In genomic region chr1:245380790-245381535, GRCh38 we compare ENCODE assay signal across 13 cellular contexts.
DNase-seq lines count a peak whose midpoint lies in the region; ATAC-seq and TF ChIP-seq lines count a peak whose summit lies in the region.
"Had no signal": no experiment of that assay in that cellular context is flagged by ENCODE, and none has a peak within 500 bp of the region (broad histone marks: within the 10 kb centered on the region; RNA-seq: fewer than 3 reads in every experiment).

No MANE protein-coding gene starts in this region.

- TF ChIP-seq CTCF in heart left ventricle (IDR thresholded peaks at IDR 0.05), result peak; percentile 11 to 56 (median 40)
- peak; percentile 65 for TF ChIP-seq CTCF in PC-3 (conservative IDR thresholded peaks at IDR 0.05; ENCODE audit: low read depth, low read length)
- peak; percentile 38 for TF ChIP-seq CTCF in fibroblast of villous mesenchyme (IDR thresholded peaks at IDR 0.05; ENCODE audit: insufficient read depth, low read depth, low read length)
- peak; percentile 66 for TF ChIP-seq CTCF in type B pancreatic cell (conservative IDR thresholded peaks at IDR 0.05)

- no peak overlapping the region for H3K4me3 Mint-ChIP-seq in type B pancreatic cell
- H3K4me3 Mint-ChIP-seq: activated naive CD4-positive, alpha-beta T cell treated with anti-CD3 and anti-CD28 coated beads, Interleukin-2, amount 50 U/mL, for 24 hours; CD4-positive, CD25-positive, alpha-beta regulatory T cell; naive thymus-derived CD8-positive, alpha-beta T cell had no signal

- TF ChIP-seq POLR2A in heart left ventricle (IDR thresholded peaks at IDR 0.05), result no peak

- no peak overlapping the region for H3K4me3 ChIP-seq in heart left ventricle
- H3K4me3 ChIP-seq in PC-3 (ENCODE audit: low read length), result no peak overlapping the region
- no peak overlapping the region for H3K4me3 ChIP-seq in fibroblast of villous mesenchyme (ENCODE audit: low read depth, low read length)

- H3K36me3 ChIP-seq in heart left ventricle (no peaks in the 10 kb centered on the region), PC-3 (ENCODE audit: low read depth, low read length) (no peaks in the 10 kb centered on the region)

- peaks cover 21% of the 10 kb centered on the region for H3K27me3 Mint-ChIP-seq in type B pancreatic cell
- H3K27me3 Mint-ChIP-seq: CD4-positive, CD25-positive, alpha-beta regulatory T cell had no signal

- H3K9me3 Mint-ChIP-seq in type B pancreatic cell, result no peaks in the 10 kb centered on the region
- H3K9me3 Mint-ChIP-seq: activated naive CD4-positive, alpha-beta T cell treated with anti-CD3 and anti-CD28 coated beads, Interleukin-2, amount 50 U/mL, for 24 hours; naive thymus-derived CD8-positive, alpha-beta T cell had no signal

- no peaks in the 10 kb centered on the region for H4K20me1 ChIP-seq in PC-3 (ENCODE audit: low read length)

- CTCF ChIA-PET in PC-3 (lab: Charles Lee), result interaction anchor here (0.7 to 1.0 kb wide), 5 partner anchors 58 to 228 kb away, joined by 3 to 13 read pairs (median 9); no protein-coding TSS in a partner anchor

- ATAC-seq in heart left ventricle (no peak), left ventricle myocardium superior (no peak), PC-3 (no peak), HG03565 (IDR thresholded peaks at IDR 0.05; ENCODE audit: unreplicated experiment) (no peak)
- ATAC-seq: naive thymus-derived CD8-positive, alpha-beta T cell had no signal

- H3K79me2 ChIP-seq in PC-3 (ENCODE audit: low read length), result no peaks in the 10 kb centered on the region

- H3K27ac ChIP-seq in heart left ventricle, result no peak overlapping the region
- no peak overlapping the region for H3K27ac ChIP-seq in PC-3 (ENCODE audit: low read length)
- H3K27ac ChIP-seq: foreskin keratinocyte had no signal

- H3K27ac Mint-ChIP-seq in type B pancreatic cell, result no peak overlapping the region
- H3K27ac Mint-ChIP-seq: activated naive CD4-positive, alpha-beta T cell treated with anti-CD3 and anti-CD28 coated beads, Interleukin-2, amount 50 U/mL, for 24 hours; CD4-positive, CD25-positive, alpha-beta regulatory T cell had no signal

- H3K4me1 Mint-ChIP-seq in type B pancreatic cell (ENCODE audit: unreplicated experiment), result peaks cover 21% of the 10 kb centered on the region

- H3K4me1 ChIP-seq in heart left ventricle, result no peaks in the 10 kb centered on the region
- H3K4me1 ChIP-seq in PC-3 (ENCODE audit: insufficient read depth, low read length), result no peaks in the 10 kb centered on the region
- H3K4me1 ChIP-seq: foreskin keratinocyte had no signal

- POLR2A ChIA-PET in PC-3 (lab: Charles Lee; ENCODE audit: unreplicated experiment), result no interaction called here

- H3K4me2 ChIP-seq in PC-3 (ENCODE audit: low read length), result no peak overlapping the region

- H3K9me3 ChIP-seq in heart left ventricle (no peaks in the 10 kb centered on the region), PC-3 (ENCODE audit: low read length) (no peaks in the 10 kb centered on the region)

- no peaks in the 10 kb centered on the region; the same call in 1 of the 2 replicates for H3K9me2 ChIP-seq in PC-3 (replicated peaks; ENCODE audit: low read length)

- WGBS in heart left ventricle, 4 donors, result 81 to 85% (median 83%) methylated on average over 11 of the region's 11 CpGs

- DNase-seq in heart left ventricle (no peak), left ventricle myocardium superior (no peak), PC-3 (no peak), fibroblast of villous mesenchyme (ENCODE audit: low read depth) (no peak), type B pancreatic cell (ENCODE audit: extremely low spot score, unreplicated experiment) (no peak), nucleus accumbens (lab: John Stamatoyannopoulos, UW) (no peak), activated gamma-delta T cell (lab: John Stamatoyannopoulos, UW) (no peak)
- DNase-seq: activated CD4-positive, alpha-beta T cell treated with anti-CD3 and anti-CD28 coated beads for 1 hour; CD4-positive, CD25-positive, alpha-beta regulatory T cell had no signal

- no peak overlapping the region for H3K9ac ChIP-seq in PC-3 (ENCODE audit: low read length)

- no TSS peak for BruUV-seq in PC-3 (replicated peaks; lab: Mats Ljungman, UMichigan)

- intact Hi-C loops in heart left ventricle (cut with DNase I) (loop anchor here in 8 of 10 donors (2.0 to 10.0 kb wide), 6 partner anchors 129 to 624 kb away; partner anchors contain the start of gene KIF26B (in 1 of the 8)), left ventricle myocardium superior (cut with micrococcal nuclease) (loop anchor here (10.0 kb wide), 1 partner anchor 226 kb away; the partner anchor contains the start of gene KIF26B), PC-3 (cut with micrococcal nuclease) (loop anchor here (2.0 kb wide), 1 partner anchor 228 kb away; no protein-coding TSS in a partner anchor)

- no peak overlapping the region for H2AFZ ChIP-seq in PC-3 (ENCODE audit: low read length)

- peaks cover 11% of the 10 kb centered on the region for H3K36me3 Mint-ChIP-seq in type B pancreatic cell
- H3K36me3 Mint-ChIP-seq: activated naive CD4-positive, alpha-beta T cell treated with anti-CD3 and anti-CD28 coated beads, Interleukin-2, amount 50 U/mL, for 24 hours; CD4-positive, CD25-positive, alpha-beta regulatory T cell; naive thymus-derived CD8-positive, alpha-beta T cell had no signal

- H3F3A ChIP-seq in PC-3 (ENCODE audit: low read length, unreplicated experiment), result no peaks in the 10 kb centered on the region

- H3K27me3 ChIP-seq in heart left ventricle (peaks cover 0 to 12% (median 0%) of the 10 kb centered on the region in 9 donors), PC-3 (ENCODE audit: low read length) (peaks cover 70% of the 10 kb centered on the region)
